In the genomic region with DNA sequence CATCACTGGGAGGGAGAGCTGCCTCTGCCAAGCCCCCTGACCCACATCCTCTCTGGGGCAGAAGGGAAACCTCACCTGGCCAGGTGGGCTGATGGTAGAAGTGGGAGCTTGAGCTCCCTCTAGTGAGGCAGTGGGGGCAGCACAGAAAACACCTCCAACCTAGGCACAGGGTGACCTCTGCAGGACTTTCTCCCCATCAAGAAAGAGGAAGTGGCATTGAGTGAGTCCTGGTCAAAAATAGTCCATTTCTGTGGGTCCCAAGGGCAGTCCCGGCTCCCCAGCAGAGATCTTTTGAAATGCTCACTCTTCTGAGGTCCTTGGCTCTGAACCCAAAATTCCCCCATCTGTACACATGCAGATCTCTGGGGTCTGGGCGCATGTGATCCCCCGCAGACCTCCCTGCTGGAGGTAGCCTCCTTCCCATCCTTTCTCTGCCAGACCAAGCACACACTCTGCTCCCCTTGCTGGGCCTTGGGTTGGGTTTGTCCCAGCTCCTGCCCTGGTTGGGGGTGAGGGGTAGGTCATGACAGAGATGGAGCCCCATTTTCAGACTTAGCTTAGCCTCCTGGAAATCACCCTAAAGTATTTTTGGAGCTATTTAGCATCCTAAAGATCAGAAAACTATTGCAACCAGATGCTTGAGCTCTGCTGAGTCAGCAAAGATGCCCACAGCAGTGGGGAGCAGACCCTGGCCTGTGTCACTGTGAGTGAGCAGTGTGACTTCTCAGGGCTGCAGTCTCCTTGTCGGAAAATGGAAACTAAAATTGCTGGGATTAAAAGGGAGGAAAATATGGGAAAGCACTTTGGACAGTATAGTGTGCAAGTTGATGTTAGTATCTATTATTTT, we compare ENCODE assay signal across 9 cellular contexts. TPM values are rescaled to one million over a fixed set of nuclear protein-coding genes. Genes with fewer than 3 reads are reported as not detected.
DNase-seq lines count a peak whose midpoint lies in the region; ATAC-seq and TF ChIP-seq lines count a peak whose summit lies in the region.
"Had no signal": no experiment of that assay in that cellular context is flagged by ENCODE, and none has a peak within 500 bp of the region (broad histone marks: within the 10 kb centered on the region; RNA-seq: fewer than 3 reads in every experiment).

No MANE protein-coding gene starts in this region.

- peak; percentile 83 for ATAC-seq in GM18907 (IDR thresholded peaks at IDR 0.05; ENCODE audit: unreplicated experiment)
- peak; percentile 86 for ATAC-seq in HG03039 (IDR thresholded peaks at IDR 0.05; ENCODE audit: unreplicated experiment)
- ATAC-seq in naive thymus-derived CD4-positive, alpha-beta T cell, result peak; percentile 90

- peak overlapping the region; percentile 52 for H3K27ac Mint-ChIP-seq in activated naive CD4-positive, alpha-beta T cell treated with anti-CD3 and anti-CD28 coated beads, Interleukin-2, amount 50 U/mL, for 24 hours
- peak overlapping the region in 8 of 9 donors; percentile 75 to 98 (median 86) for H3K27ac Mint-ChIP-seq in naive thymus-derived CD4-positive, alpha-beta T cell
- H3K27ac Mint-ChIP-seq in chondrocyte (ENCODE audit: unreplicated experiment), result no peak overlapping the region

- no peaks in the 10 kb centered on the region for H3K36me3 Mint-ChIP-seq in activated naive CD4-positive, alpha-beta T cell treated with anti-CD3 and anti-CD28 coated beads, Interleukin-2, amount 50 U/mL, for 24 hours
- peaks cover 0 to 5% (median 0%) of the 10 kb centered on the region in 5 donors for H3K36me3 Mint-ChIP-seq in naive thymus-derived CD4-positive, alpha-beta T cell
- H3K36me3 Mint-ChIP-seq in chondrocyte (ENCODE audit: low read depth), result no peaks in the 10 kb centered on the region

- POLR2A ChIA-PET in naive thymus-derived CD4-positive, alpha-beta T cell (lab: Charles Lee), result interaction anchor here (0.8 to 7.1 kb wide), 15 partner anchors 8 to 115 kb away, joined by 3 to 59 read pairs (median 8); partner anchors contain the start of gene LCP2

- no peaks in the 10 kb centered on the region for H4K20me1 ChIP-seq in osteoblast (ENCODE audit: insufficient read depth, low read length)

- H3K4me3 Mint-ChIP-seq in activated naive CD4-positive, alpha-beta T cell treated with anti-CD3 and anti-CD28 coated beads, Interleukin-2, amount 50 U/mL, for 24 hours, result no peak overlapping the region
- H3K4me3 Mint-ChIP-seq in naive thymus-derived CD4-positive, alpha-beta T cell, result peak overlapping the region in 3 of 10 donors; percentile 30 to 48 (median 42)
- H3K4me3 Mint-ChIP-seq in chondrocyte (ENCODE audit: unreplicated experiment), result no peak overlapping the region

- no peaks in the 10 kb centered on the region for H3K27me3 ChIP-seq in naive thymus-derived CD4-positive, alpha-beta T cell (ENCODE audit: control insufficient read depth in 2 of 2, insufficient read depth in 2 of 2, low read length in 2 of 2)
- peaks cover under 1% of the 10 kb centered on the region for H3K27me3 ChIP-seq in osteoblast (ENCODE audit: insufficient read depth, low read length)

- no peaks in the 10 kb centered on the region for H3K9me3 Mint-ChIP-seq in activated naive CD4-positive, alpha-beta T cell treated with anti-CD3 and anti-CD28 coated beads, Interleukin-2, amount 50 U/mL, for 24 hours
- H3K9me3 Mint-ChIP-seq in naive thymus-derived CD4-positive, alpha-beta T cell, result no peaks in the 10 kb centered on the region
- no peaks in the 10 kb centered on the region for H3K9me3 Mint-ChIP-seq in chondrocyte (ENCODE audit: low read depth)

- peaks cover 51% of the 10 kb centered on the region for H3K4me1 Mint-ChIP-seq in activated naive CD4-positive, alpha-beta T cell treated with anti-CD3 and anti-CD28 coated beads, Interleukin-2, amount 50 U/mL, for 24 hours
- peaks cover 0 to 48% (median 36%) of the 10 kb centered on the region in 7 donors for H3K4me1 Mint-ChIP-seq in naive thymus-derived CD4-positive, alpha-beta T cell
- H3K4me1 Mint-ChIP-seq in chondrocyte (ENCODE audit: low read depth), result no peaks in the 10 kb centered on the region

- H3K9me3 ChIP-seq in naive thymus-derived CD4-positive, alpha-beta T cell (ENCODE audit: control insufficient read depth in 2 of 3, low read length in 3 of 3), result no peaks in the 10 kb centered on the region
- H3K9me3 ChIP-seq in osteoblast (ENCODE audit: low read depth, low read length), result no peaks in the 10 kb centered on the region
- H3K9me3 ChIP-seq: pancreas had no signal

- CTCF ChIA-PET in naive thymus-derived CD4-positive, alpha-beta T cell (lab: Charles Lee), result interaction anchor here (0.6 to 7.3 kb wide), 28 partner anchors 8 to 241 kb away, joined by 3 to 278 read pairs (median 6); partner anchors contain the start of gene LCP2

- H3K36me3 ChIP-seq in naive thymus-derived CD4-positive, alpha-beta T cell (ENCODE audit: control insufficient read depth in 2 of 3, insufficient read depth in 3 of 3, low read length in 3 of 3), result no peaks in the 10 kb centered on the region
- H3K36me3 ChIP-seq in osteoblast (ENCODE audit: insufficient read depth, low read length), result no peaks in the 10 kb centered on the region
- H3K36me3 ChIP-seq: pancreas had no signal

- no peaks in the 10 kb centered on the region for H3K79me2 ChIP-seq in osteoblast (ENCODE audit: insufficient read depth, low read length)

- TF ChIP-seq CTCF in chondrocyte (IDR thresholded peaks at IDR 0.05) (no peak), osteoblast (IDR thresholded peaks at IDR 0.05; ENCODE audit: extremely low read depth, low read depth, low read length) (no peak)

- H3K27me3 Mint-ChIP-seq in activated naive CD4-positive, alpha-beta T cell treated with anti-CD3 and anti-CD28 coated beads, Interleukin-2, amount 50 U/mL, for 24 hours, result no peaks in the 10 kb centered on the region
- peaks cover 0 to under 1% (median 0%) of the 10 kb centered on the region in 5 donors for H3K27me3 Mint-ChIP-seq in naive thymus-derived CD4-positive, alpha-beta T cell
- H3K27me3 Mint-ChIP-seq in chondrocyte (ENCODE audit: low read depth), result peaks cover 21% of the 10 kb centered on the region

- peaks cover 27 to 39% of the 10 kb centered on the region in 2 donors for H3K4me1 ChIP-seq in naive thymus-derived CD4-positive, alpha-beta T cell (ENCODE audit: control insufficient read depth in 2 of 2, insufficient read depth in 2 of 2, low read length in 2 of 2)
- H3K4me1 ChIP-seq in osteoblast (ENCODE audit: insufficient read depth, low read length), result no peaks in the 10 kb centered on the region
- H3K4me1 ChIP-seq: pancreas had no signal

- DNase-seq in SKM-1 (lab: John Stamatoyannopoulos, UW; ENCODE audit: unreplicated experiment), result peak; percentile 75
- DNase-seq in naive thymus-derived CD4-positive, alpha-beta T cell, result peak in 8 of 9 donors; percentile 53 to 75 (median 68)
- DNase-seq in midbrain (lab: John Stamatoyannopoulos, UW), result no peak
- DNase-seq in chondrocyte (ENCODE audit: low spot score), result no peak
- DNase-seq in osteoblast (ENCODE audit: insufficient read length, low spot score, missing footprints), result no peak
- DNase-seq: pancreas had no signal

- no peak overlapping the region for H2AFZ ChIP-seq in osteoblast (ENCODE audit: low read length)

- H3K4me3 ChIP-seq in naive thymus-derived CD4-positive, alpha-beta T cell (ENCODE audit: low read length), result no peak overlapping the region
- H3K4me3 ChIP-seq in osteoblast (ENCODE audit: insufficient read depth, low read length), result no peak overlapping the region
- H3K4me3 ChIP-seq: pancreas had no signal

- no peak overlapping the region for H3K4me2 ChIP-seq in osteoblast (ENCODE audit: insufficient read depth, low read length)

- H3K27ac ChIP-seq in naive thymus-derived CD4-positive, alpha-beta T cell (ENCODE audit: low read depth, low read length), result peak overlapping the region; percentile 15
- no peak overlapping the region for H3K27ac ChIP-seq in osteoblast (ENCODE audit: low read depth, low read length)
- H3K27ac ChIP-seq: pancreas had no signal

- intact Hi-C loops in naive thymus-derived CD4-positive, alpha-beta T cell (cut with micrococcal nuclease), result loop anchor here (1.0 to 10.0 kb wide), 8 partner anchors 65 to 684 kb away; no protein-coding TSS in a partner anchor

RNA-seq across cellular contexts. Expression of gene LCP2, which starts 41.6 kb away (rescaled TPM):
- total RNA-seq in naive thymus-derived CD4-positive, alpha-beta T cell, result 100 to 1,000 TPM; 291 to 414 (median 306) TPM
- 100 to 1,000 TPM; 189 to 295 TPM for polyA plus RNA-seq in naive thymus-derived CD4-positive, alpha-beta T cell
- total RNA-seq in chondrocyte (not detected in 3 replicates), osteoblast (not detected in 2 replicates)

RNA-seq across cellular contexts. Expression of gene KCNMB1, which starts 50.0 kb away (rescaled TPM):
- 1 to 10 TPM in 1 of 5 experiments, under 1 TPM in 1, not detected in 3; 0.48 to 5.6 TPM for total RNA-seq in naive thymus-derived CD4-positive, alpha-beta T cell
- not detected for polyA plus RNA-seq in naive thymus-derived CD4-positive, alpha-beta T cell
- total RNA-seq in chondrocyte (4.3 to 23.2 TPM (median 23.2 TPM) in 3 replicates), osteoblast (under 0.01 TPM in 2 replicates)

Comparison
In these comparisons a context has a peak if more than half of its experiments do, and no peak if none do; other contexts are left out.
1. DNase-seq: peak in SKM-1 (single experiment) and naive thymus-derived CD4-positive, alpha-beta T cell (8 of 9); none in midbrain (single experiment), chondrocyte (single experiment) and osteoblast (single experiment).
2. RNA of gene LCP2, which starts 41.6 kb away (total RNA-seq): 291 to 414 TPM in naive thymus-derived CD4-positive, alpha-beta T cell; not detected in chondrocyte and not detected in osteoblast; every median in the first group is over 100 times any median in the second.
3. Peak in every context shown above with its lines, with median percentiles within 50 percentile points of each other: ATAC-seq.